ENCODE assay signal across 8 cellular contexts in the genomic region with DNA sequence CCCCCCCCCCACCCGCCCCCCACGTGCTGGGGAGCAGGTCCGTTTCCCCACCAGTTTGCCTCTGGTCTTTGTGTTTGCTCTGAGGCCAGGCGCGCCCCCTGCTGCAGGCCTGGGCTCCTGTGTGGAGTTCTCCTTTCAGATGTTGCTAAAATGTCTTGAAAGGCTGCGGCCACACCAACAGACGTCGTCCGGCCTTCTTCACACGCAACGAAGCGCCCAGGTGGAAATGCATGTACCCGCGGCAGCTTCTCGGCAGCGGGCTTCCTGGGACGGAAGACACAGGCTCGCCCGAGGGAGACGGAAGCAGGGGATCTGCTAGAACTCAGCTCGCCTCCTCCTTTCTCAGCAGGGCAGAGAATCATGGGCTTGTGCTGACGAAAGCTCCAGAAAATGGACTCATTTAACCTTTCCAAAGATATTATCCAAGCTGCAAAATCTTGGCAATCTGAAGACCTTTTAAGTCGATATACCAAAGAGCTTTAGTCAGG.
A peak's percentile ranks its signal among the peaks of the same experiment; 100 is the strongest.
DNase-seq lines count a peak whose midpoint lies in the region; ATAC-seq and TF ChIP-seq lines count a peak whose summit lies in the region.

No MANE protein-coding gene starts in this region.

- H3K36me3 ChIP-seq in ascending aorta: no peaks in the 10 kb centered on the region

- ATAC-seq in GM18861 (IDR thresholded peaks at IDR 0.05; ENCODE audit: unreplicated experiment) (peak; percentile 96), HG03108 (IDR thresholded peaks at IDR 0.05; ENCODE audit: unreplicated experiment) (peak; percentile 91), right cardiac atrium (peak; percentile 89), GM21717 (IDR thresholded peaks at IDR 0.05; ENCODE audit: unreplicated experiment) (no peak)

- peak; percentile 37 for DNase-seq in 8988T
- peak; percentile 72 for DNase-seq in NOMO-1 treated with dmso at 0.1 percent for 144 hours (lab: John Stamatoyannopoulos, UW; ENCODE audit: unreplicated experiment)
- DNase-seq in ascending aorta (ENCODE audit: low spot score in 2 of 2): peak; percentile 40 to 88
- DNase-seq in right cardiac atrium: peak; percentile 70 to 91 (median 86)
- DNase-seq in pons (ENCODE audit: low spot score): peak; percentile 34

- H3K4me3 ChIP-seq in ascending aorta: peak overlapping the region; percentile 54 to 67
- peak overlapping the region; percentile 22 for H3K4me3 ChIP-seq in right cardiac atrium (ENCODE audit: low read length)

- peak; percentile 52 to 78 (median 54) for TF ChIP-seq CTCF in ascending aorta (IDR thresholded peaks at IDR 0.05)

- H3K27ac ChIP-seq in ascending aorta: peak overlapping the region; percentile 58 to 60
- no peak overlapping the region for H3K27ac ChIP-seq in right cardiac atrium (ENCODE audit: low read length)

- 8% methylated on average over 23 of the region's 23 CpGs for WGBS in right cardiac atrium

- intact Hi-C loops in ascending aorta (cut with DNase I) (loop anchor here (5.0 kb wide), 1 partner anchor 158 kb away; no protein-coding TSS in a partner anchor), right cardiac atrium (cut with DNase I) (loop anchor here in 1 of 4 donors (5.0 kb wide), 1 partner anchor 223 kb away; no protein-coding TSS in a partner anchor)

- H3K9me3 ChIP-seq in ascending aorta (no peaks in the 10 kb centered on the region), right cardiac atrium (ENCODE audit: control insufficient read depth, low read length) (no peaks in the 10 kb centered on the region)

- H3K27me3 ChIP-seq in ascending aorta (no peaks in the 10 kb centered on the region), right cardiac atrium (ENCODE audit: control insufficient read depth, insufficient read depth) (no peaks in the 10 kb centered on the region)

- H3K4me1 ChIP-seq in ascending aorta: peaks cover 4 to 8% of the 10 kb centered on the region in 2 donors
- H3K4me1 ChIP-seq in right cardiac atrium (ENCODE audit: control insufficient read depth, insufficient read depth, low read length): peaks cover 1% of the 10 kb centered on the region

Comparison
In these comparisons a context has a peak if more than half of its experiments do, and no peak if none do; other contexts are left out.
1. DNase-seq: peak in every context shown above with its lines; median percentile 86 in right cardiac atrium; 72 in NOMO-1 treated with dmso at 0.1 percent for 144 hours; 64 in ascending aorta; 37 in 8988T; 34 in pons.